In genomic region chrX:33336783-33337182, GRCh38 we compare ENCODE assay signal across 9 cellular contexts.
DNase-seq lines count a peak whose midpoint lies in the region; ATAC-seq and TF ChIP-seq lines count a peak whose summit lies in the region.
"Had no signal": no experiment of that assay in that cellular context is flagged by ENCODE, and none has a peak within 500 bp of the region (broad histone marks: within the 10 kb centered on the region; RNA-seq: fewer than 3 reads in every experiment).

No MANE protein-coding gene starts in this region.

- no peak overlapping the region for H3K27ac ChIP-seq in mammary epithelial cell (ENCODE audit: insufficient read depth, low read depth, low read length)

- no peaks in the 10 kb centered on the region for H3K9me3 Mint-ChIP-seq in nephron progenitor cell
- H3K9me3 Mint-ChIP-seq in T-helper 2 cell treated with Interferon-gamma antibody and Interleukin-4, amounts not matched to agents 5 μg/mL and 100 μg/mL, for 36 hours = no peaks in the 10 kb centered on the region

- DNase-seq in GM06990 (ENCODE audit: extremely low read depth, insufficient read length) (no peak), LNCaP clone FGC (ENCODE audit: low read depth) (no peak), mammary epithelial cell (peak; percentile 44), nephron progenitor cell (peak; percentile 10)
- DNase-seq in activated CD4-positive, alpha-beta T cell treated with anti-CD3 and anti-CD28 coated beads for 1 hour = no peak
- DNase-seq in T-helper 2 cell treated with Interferon-gamma antibody and Interleukin-4, amounts not matched to agents 5 μg/mL and 100 μg/mL, for 36 hours (ENCODE audit: low spot score) = no peak

- H3K4me3 ChIP-seq in GM06990 (replicated peaks; ENCODE audit: low read depth, low read length) (no peak overlapping the region), LNCaP clone FGC (ENCODE audit: low read depth, low read length) (no peak overlapping the region), mammary epithelial cell (replicated peaks in 1 of 3; ENCODE audit: insufficient read depth in 1 of 3, low read depth in 2 of 3, low read length in 3 of 3) (no peak overlapping the region)
- H3K4me3 ChIP-seq: lung had no signal

- BruUV-seq in mammary epithelial cell (replicated peaks; lab: Mats Ljungman, UMichigan) = no TSS peak

- ATAC-seq in HG02798 (IDR thresholded peaks at IDR 0.05; ENCODE audit: poor library complexity, unreplicated experiment) = no peak
- ATAC-seq in GM21825 (IDR thresholded peaks at IDR 0.05; ENCODE audit: unreplicated experiment) = no peak

- no peak overlapping the region for H3K4me3 Mint-ChIP-seq in nephron progenitor cell
- no peak overlapping the region for H3K4me3 Mint-ChIP-seq in T-helper 2 cell treated with Interferon-gamma antibody and Interleukin-4, amounts not matched to agents 5 μg/mL and 100 μg/mL, for 36 hours

- H3K4me2 ChIP-seq in mammary epithelial cell (ENCODE audit: insufficient read depth, low read depth, low read length) = no peak overlapping the region

- H3K4me1 ChIP-seq in mammary epithelial cell (ENCODE audit: insufficient read depth, low read length) = peaks cover 4% of the 10 kb centered on the region

- dilution Hi-C loops in mammary epithelial cell (cut with HindIII; ENCODE audit: low sequenced_read_pairs) = no loop called here

- no peak overlapping the region for H3K27ac Mint-ChIP-seq in nephron progenitor cell
- H3K27ac Mint-ChIP-seq in T-helper 2 cell treated with Interferon-gamma antibody and Interleukin-4, amounts not matched to agents 5 μg/mL and 100 μg/mL, for 36 hours = no peak overlapping the region

- no peaks in the 10 kb centered on the region for H3K27me3 Mint-ChIP-seq in nephron progenitor cell (ENCODE audit: low read depth, poor library complexity)
- no peaks in the 10 kb centered on the region for H3K27me3 Mint-ChIP-seq in T-helper 2 cell treated with Interferon-gamma antibody and Interleukin-4, amounts not matched to agents 5 μg/mL and 100 μg/mL, for 36 hours (ENCODE audit: low read depth)

- H3K9ac ChIP-seq in mammary epithelial cell (ENCODE audit: insufficient read depth, low read length) = no peak overlapping the region

- peaks cover 6% of the 10 kb centered on the region for H3K4me1 Mint-ChIP-seq in nephron progenitor cell
- H3K4me1 Mint-ChIP-seq in T-helper 2 cell treated with Interferon-gamma antibody and Interleukin-4, amounts not matched to agents 5 μg/mL and 100 μg/mL, for 36 hours (ENCODE audit: low read depth) = no peaks in the 10 kb centered on the region

- intact Hi-C loops in mammary epithelial cell (cut with micrococcal nuclease) = loop anchor here (1.0 to 10.0 kb wide), 4 partner anchors 126 to 557 kb away; partner anchors contain the start of gene DMD

- no peaks in the 10 kb centered on the region for H4K20me1 ChIP-seq in mammary epithelial cell (ENCODE audit: insufficient read depth, low read length)

- H3K36me3 ChIP-seq in GM06990 (ENCODE audit: control insufficient read depth, insufficient read depth, low read length) = no peaks in the 10 kb centered on the region
- H3K36me3 ChIP-seq in mammary epithelial cell (ENCODE audit: insufficient read depth, low read length) = no peaks in the 10 kb centered on the region

- in situ Hi-C loops in mammary epithelial cell (cut with MboI; ENCODE audit: low sequenced_read_pairs in 2 of 2) = loop anchor here in 1 of 2 donors (25.0 kb wide), 1 partner anchor 549 kb away; no protein-coding TSS in a partner anchor

- no peaks in the 10 kb centered on the region for H3K79me2 ChIP-seq in mammary epithelial cell (ENCODE audit: insufficient read depth, low read length)

- no peak overlapping the region for H2AFZ ChIP-seq in mammary epithelial cell (ENCODE audit: low read depth, low read length)

- no peaks in the 10 kb centered on the region for H3K9me3 ChIP-seq in mammary epithelial cell (replicated peaks; ENCODE audit: insufficient read depth, low read length)

- no peaks in the 10 kb centered on the region for H3K27me3 ChIP-seq in GM06990 (replicated peaks; ENCODE audit: control insufficient read depth, insufficient read depth, low read length)
- H3K27me3 ChIP-seq in mammary epithelial cell (ENCODE audit: insufficient read depth, low read length) = peaks cover 2% of the 10 kb centered on the region

- CTCF ChIA-PET in mammary epithelial cell (lab: Charles Lee; ENCODE audit: low non-redundant PET) = interaction anchor here (0.6 to 0.7 kb wide), 4 partner anchors 29 to 804 kb away, joined by 3 to 5 read pairs (median 3); no protein-coding TSS in a partner anchor

- no peaks in the 10 kb centered on the region for H3K36me3 Mint-ChIP-seq in nephron progenitor cell (ENCODE audit: low read depth)
- H3K36me3 Mint-ChIP-seq in T-helper 2 cell treated with Interferon-gamma antibody and Interleukin-4, amounts not matched to agents 5 μg/mL and 100 μg/mL, for 36 hours (ENCODE audit: low read depth) = no peaks in the 10 kb centered on the region

- TF ChIP-seq CTCF in GM06990 (IDR thresholded peaks at IDR 0.05; ENCODE audit: insufficient read depth, low read length, poor library complexity, severe bottlenecking) = peak; percentile 26
- TF ChIP-seq CTCF in LNCaP clone FGC (IDR thresholded peaks at IDR 0.05; ENCODE audit: control insufficient read depth, extremely low read depth, insufficient read depth) = peak; percentile 62
- TF ChIP-seq CTCF in mammary epithelial cell (conservative IDR thresholded peaks at IDR 0.05 in 1 of 2, IDR thresholded peaks at IDR 0.05 in 1 of 2; ENCODE audit: extremely low read depth in 1 of 2, insufficient read depth in 1 of 2, low read depth in 1 of 2, low read length in 2 of 2) = peak; percentile 72 to 77
- TF ChIP-seq CTCF in nephron progenitor cell (IDR thresholded peaks at IDR 0.05) = peak; percentile 30

- WGBS in mammary epithelial cell (ENCODE audit: low coverage, missing lambda C conversion rate) = 4% methylated on average over 6 of the region's 6 CpGs

Comparison
In these comparisons a context has a peak if more than half of its experiments do, and no peak if none do; other contexts are left out.
1. DNase-seq: peak in mammary epithelial cell (single experiment) and nephron progenitor cell (single experiment); none in GM06990 (single experiment), LNCaP clone FGC (single experiment), activated CD4-positive, alpha-beta T cell treated with anti-CD3 and anti-CD28 coated beads for 1 hour (single experiment) and T-helper 2 cell treated with Interferon-gamma antibody and Interleukin-4, amounts not matched to agents 5 μg/mL and 100 μg/mL, for 36 hours (single experiment).
2. Peak in every context shown above with its lines, with median percentiles within 50 percentile points of each other: CTCF ChIP-seq.